Comparison of ENCODE assay signal across 8 cellular contexts in the genomic region with DNA sequence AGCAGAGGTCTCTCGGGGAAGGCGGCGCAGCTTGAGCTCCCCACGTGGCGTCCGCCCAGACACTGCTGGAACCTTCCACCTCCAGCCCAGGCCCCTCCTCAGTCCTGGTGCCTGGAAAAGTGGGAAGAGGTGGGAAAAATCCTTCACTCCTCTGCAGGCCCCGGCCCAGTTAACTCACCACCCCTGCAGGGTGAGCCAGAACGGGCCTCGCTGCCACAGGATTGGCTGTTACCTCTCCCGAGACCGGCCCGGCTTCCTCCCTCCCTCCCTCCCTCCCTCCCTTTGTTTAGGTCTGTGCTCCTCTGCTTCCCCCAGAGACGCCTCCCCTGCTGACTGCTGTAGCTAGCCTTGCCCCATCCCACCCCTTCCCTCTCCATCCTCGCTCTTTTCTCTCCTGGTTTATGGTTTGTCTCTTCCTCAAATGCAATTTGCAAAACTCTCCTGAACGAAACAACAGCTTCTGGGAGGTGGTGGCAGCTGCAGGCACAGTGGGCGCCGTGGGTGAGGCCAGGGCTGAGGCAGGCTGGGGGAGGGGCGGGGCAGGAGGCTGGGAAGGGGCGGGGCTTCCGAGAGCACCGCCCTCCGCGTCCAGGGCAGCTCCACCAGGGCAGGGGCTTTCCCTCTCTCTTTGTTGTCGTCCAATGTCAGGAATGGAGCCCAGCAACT. TPM values are rescaled to one million over a fixed set of nuclear protein-coding genes. Genes with fewer than 3 reads are reported as not detected.
DNase-seq lines count a peak whose midpoint lies in the region; ATAC-seq and TF ChIP-seq lines count a peak whose summit lies in the region.

No MANE protein-coding gene starts in this region.

- H3K9me3 ChIP-seq in transverse colon = no peaks in the 10 kb centered on the region

- H3K27ac ChIP-seq in transverse colon = peak overlapping the region; percentile 68 to 89 (median 77)

- TF ChIP-seq CTCF in transverse colon (IDR thresholded peaks at IDR 0.05) = no peak

- DNase-seq in activated CD8-positive, alpha-beta memory T cell treated with anti-CD3 and anti-CD28 coated beads, Interleukin-2, amount 50 U/mL, for 48 hours = peak; percentile 59
- DNase-seq in activated CD8-positive, alpha-beta memory T cell treated with anti-CD3 and anti-CD28 coated beads, Interleukin-2, amount 50 U/mL, for 4 hours = no peak
- DNase-seq in NCI-H526 treated with DMSO at 0.1 percent for 48 hours (lab: John Stamatoyannopoulos, UW) = peak; percentile 58
- peak; percentile 52 for DNase-seq in cerebellar cortex (ENCODE audit: low spot score)
- DNase-seq in lung microvascular endothelial cell (ENCODE audit: low read depth in 2 of 2) = peak; percentile 25 to 75
- DNase-seq in transverse colon = peak; percentile 71

- in situ Hi-C loops in transverse colon (cut with MboI; ENCODE audit: low pct_ligation_motif_present in 1 of 4, low pct_unique_long_range_greater_than_20kb in 1 of 4, low sequenced_read_pairs in 3 of 4) = loop anchor here in 1 of 4 donors (25.0 kb wide), 1 partner anchor 91 kb away; no protein-coding TSS in a partner anchor

- peaks cover 2 to 39% (median 33%) of the 10 kb centered on the region in 4 donors for H3K4me1 ChIP-seq in transverse colon

- peak; percentile 36 for TF ChIP-seq POLR2A in transverse colon (IDR thresholded peaks at IDR 0.05)

- no peaks in the 10 kb centered on the region for H3K27me3 ChIP-seq in transverse colon

- ATAC-seq in GM18511 (IDR thresholded peaks at IDR 0.05; ENCODE audit: unreplicated experiment) = no peak
- ATAC-seq in HG03460 (IDR thresholded peaks at IDR 0.05; ENCODE audit: unreplicated experiment) = no peak

- intact Hi-C loops in transverse colon (cut with DNase I; ENCODE audit: low total_unique reads) = no loop called here

- H3K36me3 ChIP-seq in transverse colon = no peaks in the 10 kb centered on the region

- WGBS in transverse colon (ENCODE audit: low coverage in 1 of 2), 2 donors = 10 to 23% methylated on average over 2 to 24 of the region's 24 CpGs

- no peak for TF ChIP-seq EP300 in transverse colon (IDR thresholded peaks at IDR 0.05; ENCODE audit: low read depth)

- peak overlapping the region in 1 of 4 donors; percentile 30 for H3K4me3 ChIP-seq in transverse colon

RNA-seq across cellular contexts. Expression of gene CAPN9, which starts 6.5 kb away (rescaled TPM):
- not detected in 2 replicates for total RNA-seq in lung microvascular endothelial cell
- total RNA-seq in transverse colon = 10 to 100 TPM; 26.3 to 59.9 (median 32.7) TPM

RNA-seq across cellular contexts. Expression of gene AGT, which starts 39.8 kb away (rescaled TPM):
- not detected in 2 replicates for total RNA-seq in lung microvascular endothelial cell
- total RNA-seq in transverse colon = 1 to 10 TPM in 2 of 4 donors, under 1 TPM in 2; 0.60 to 1.7 (median 0.90) TPM

Comparison
In these comparisons a context has a peak if more than half of its experiments do, and no peak if none do; other contexts are left out.
1. RNA of gene CAPN9, which starts 6.5 kb away (total RNA-seq): 26.3 to 59.9 TPM in transverse colon; not detected in lung microvascular endothelial cell; every median in the first group is over 10 times any median in the second.